In the genomic region with DNA sequence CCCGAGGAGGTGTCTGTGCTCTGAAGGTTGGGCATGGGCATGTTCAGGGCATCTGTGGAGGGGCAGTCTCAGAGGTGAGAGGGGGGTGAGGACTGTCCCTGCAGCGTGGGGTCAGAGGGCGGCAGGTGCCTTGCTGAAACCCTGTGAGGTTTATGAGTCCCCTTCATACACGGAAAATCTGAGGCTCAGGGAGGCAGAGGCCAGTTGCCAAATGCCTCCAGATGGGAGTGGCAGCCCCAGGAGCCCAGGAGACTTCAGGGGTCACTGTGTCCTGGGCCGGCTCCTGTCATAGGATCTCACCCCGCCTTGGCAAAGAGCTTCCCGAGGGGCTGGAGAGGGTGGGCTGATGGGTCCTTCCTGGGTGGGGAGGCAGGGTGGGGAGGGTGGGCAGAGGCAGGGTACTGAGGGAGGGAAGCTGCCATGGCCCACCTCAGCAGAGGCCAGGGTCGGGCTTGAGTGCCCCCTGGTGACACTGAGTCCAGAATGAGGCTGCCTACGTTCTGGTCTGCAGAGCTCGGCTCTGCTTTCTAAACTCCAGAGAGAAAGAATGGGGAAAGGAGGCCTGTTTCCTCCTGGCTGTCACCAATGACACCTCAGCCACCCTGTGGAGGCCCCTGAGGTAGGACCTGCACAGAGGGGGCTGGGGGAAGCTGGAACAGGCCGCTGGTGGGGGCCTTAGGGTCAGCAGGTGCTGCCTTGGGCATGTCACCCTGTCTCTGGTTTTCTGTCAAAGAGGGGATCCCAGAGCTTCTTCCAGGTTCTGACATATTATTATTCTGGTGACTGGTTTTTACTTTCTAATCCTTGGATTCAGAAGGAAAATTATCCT, we compare ENCODE assay signal across 10 cellular contexts. TPM values are rescaled to one million over a fixed set of nuclear protein-coding genes. Genes with fewer than 3 reads are reported as not detected.
DNase-seq lines count a peak whose midpoint lies in the region; ATAC-seq and TF ChIP-seq lines count a peak whose summit lies in the region.
"Had no signal": no experiment of that assay in that cellular context is flagged by ENCODE, and none has a peak within 500 bp of the region (broad histone marks: within the 10 kb centered on the region; RNA-seq: fewer than 3 reads in every experiment).

No MANE protein-coding gene starts in this region.

- H3K27ac ChIP-seq in lower lobe of right lung = peak overlapping the region; percentile 70
- peak overlapping the region; percentile 87 to 93 (median 89) for H3K27ac ChIP-seq in transverse colon

- intact Hi-C loops in lower lobe of right lung (cut with DNase I) = no loop called here
- intact Hi-C loops in transverse colon (cut with DNase I; ENCODE audit: low total_unique reads) = no loop called here

- no peak for ATAC-seq in activated T-cell treated with anti-CD3 and anti-CD28 coated beads, Interleukin-2, amount 50 U/mL, for 4 hours
- ATAC-seq in activated naive CD8-positive, alpha-beta T cell treated with anti-CD3 and anti-CD28 coated beads, Interleukin-2, amount 10 ng/mL, durations not matched to agents 7 days and 5 days (ENCODE audit: low read depth) = no peak
- ATAC-seq in lower lobe of right lung = no peak
- no peak for ATAC-seq in HG03439 (IDR thresholded peaks at IDR 0.05; ENCODE audit: unreplicated experiment)

- H3K4me3 ChIP-seq in lower lobe of right lung (peak overlapping the region; percentile 54), transverse colon (peak overlapping the region in 3 of 4 donors; percentile 40 to 58 (median 51)), BE2C (ENCODE audit: low read depth, low read length) (no peak overlapping the region)

- H3K9me3 ChIP-seq in lower lobe of right lung = no peaks in the 10 kb centered on the region
- H3K9me3 ChIP-seq in transverse colon = no peaks in the 10 kb centered on the region
- no peaks in the 10 kb centered on the region for H3K9me3 ChIP-seq in BE2C

- 36% methylated on average over 10 of the region's 11 CpGs; no CpG with 5 or more reads in 1 of the 2 donors for WGBS in transverse colon (ENCODE audit: low coverage in 1 of 2), 2 donors

- H3K4me1 Mint-ChIP-seq in activated T-cell treated with anti-CD3 and anti-CD28 coated beads, Interleukin-2, amount 50 U/mL, for 4 hours (ENCODE audit: low read depth) = peaks cover 53% of the 10 kb centered on the region
- H3K4me1 Mint-ChIP-seq in activated naive CD8-positive, alpha-beta T cell treated with anti-CD3 and anti-CD28 coated beads, Interleukin-2, amount 10 ng/mL, durations not matched to agents 7 days and 5 days = peaks cover 52% of the 10 kb centered on the region

- no peaks in the 10 kb centered on the region for H3K27me3 ChIP-seq in lower lobe of right lung (ENCODE audit: low read depth)
- no peaks in the 10 kb centered on the region for H3K27me3 ChIP-seq in transverse colon
- no peaks in the 10 kb centered on the region for H3K27me3 ChIP-seq in BE2C

- no peak for TF ChIP-seq POLR2A in transverse colon (IDR thresholded peaks at IDR 0.05)

- H3K9me3 Mint-ChIP-seq in activated T-cell treated with anti-CD3 and anti-CD28 coated beads, Interleukin-2, amount 50 U/mL, for 4 hours = no peaks in the 10 kb centered on the region
- no peaks in the 10 kb centered on the region for H3K9me3 Mint-ChIP-seq in activated naive CD8-positive, alpha-beta T cell treated with anti-CD3 and anti-CD28 coated beads, Interleukin-2, amount 10 ng/mL, durations not matched to agents 7 days and 5 days

- no peak for DNase-seq in activated T-cell treated with anti-CD3 and anti-CD28 coated beads, Interleukin-2, amount 50 U/mL, for 4 hours
- DNase-seq in activated T-cell treated with anti-CD3 and anti-CD28 coated beads for 4 hours (no peak), lower lobe of right lung (peak; percentile 36), transverse colon (peak; percentile 44), DMS53 treated with DMSO at 0.1 percent for 48 hours (lab: John Stamatoyannopoulos, UW; ENCODE audit: unreplicated experiment) (no peak), BE2C (no peak)
- no peak for DNase-seq in activated naive CD8-positive, alpha-beta T cell treated with anti-CD3 and anti-CD28 coated beads, Interleukin-2, amount 10 ng/mL, durations not matched to agents 7 days and 5 days
- DNase-seq: NCI-H2107; stimulated activated CD4-positive, alpha-beta T cell treated with anti-CD3 and anti-CD28 coated beads, Interleukin-2, amount 100 ng/mL, for 24 hours had no signal

- peak overlapping the region; percentile 83 for H3K4me3 Mint-ChIP-seq in activated T-cell treated with anti-CD3 and anti-CD28 coated beads, Interleukin-2, amount 50 U/mL, for 4 hours
- H3K4me3 Mint-ChIP-seq in activated naive CD8-positive, alpha-beta T cell treated with anti-CD3 and anti-CD28 coated beads, Interleukin-2, amount 10 ng/mL, durations not matched to agents 7 days and 5 days = peak overlapping the region; percentile 98

- peak overlapping the region; percentile 94 for H3K27ac Mint-ChIP-seq in activated naive CD8-positive, alpha-beta T cell treated with anti-CD3 and anti-CD28 coated beads, Interleukin-2, amount 10 ng/mL, durations not matched to agents 7 days and 5 days

- H3K36me3 Mint-ChIP-seq in activated T-cell treated with anti-CD3 and anti-CD28 coated beads, Interleukin-2, amount 50 U/mL, for 4 hours (ENCODE audit: insufficient read depth) = peaks cover 7% of the 10 kb centered on the region
- H3K36me3 Mint-ChIP-seq in activated naive CD8-positive, alpha-beta T cell treated with anti-CD3 and anti-CD28 coated beads, Interleukin-2, amount 10 ng/mL, durations not matched to agents 7 days and 5 days = peaks cover 33% of the 10 kb centered on the region

- peaks cover 53% of the 10 kb centered on the region for H3K4me1 ChIP-seq in lower lobe of right lung
- H3K4me1 ChIP-seq in transverse colon = peaks cover 25 to 56% (median 51%) of the 10 kb centered on the region in 4 donors
- H3K4me1 ChIP-seq in BE2C = no peaks in the 10 kb centered on the region

- TF ChIP-seq CTCF in lower lobe of right lung (IDR thresholded peaks at IDR 0.05) = no peak
- no peak for TF ChIP-seq CTCF in transverse colon (IDR thresholded peaks at IDR 0.05)
- TF ChIP-seq CTCF in BE2C (IDR thresholded peaks at IDR 0.05; ENCODE audit: low read depth, low read length) = no peak

- H3K36me3 ChIP-seq in lower lobe of right lung = peaks cover 5% of the 10 kb centered on the region
- H3K36me3 ChIP-seq in transverse colon = no peaks in the 10 kb centered on the region
- no peaks in the 10 kb centered on the region for H3K36me3 ChIP-seq in BE2C

- no peak for TF ChIP-seq EP300 in transverse colon (IDR thresholded peaks at IDR 0.05; ENCODE audit: low read depth)

- no peaks in the 10 kb centered on the region for H3K27me3 Mint-ChIP-seq in activated T-cell treated with anti-CD3 and anti-CD28 coated beads, Interleukin-2, amount 50 U/mL, for 4 hours (ENCODE audit: low read depth)
- no peaks in the 10 kb centered on the region for H3K27me3 Mint-ChIP-seq in activated naive CD8-positive, alpha-beta T cell treated with anti-CD3 and anti-CD28 coated beads, Interleukin-2, amount 10 ng/mL, durations not matched to agents 7 days and 5 days

- POLR2A ChIA-PET in activated naive CD8-positive, alpha-beta T cell treated with anti-CD3 and anti-CD28 coated beads, Interleukin-2, amount 10 ng/mL, durations not matched to agents 7 days and 5 days (lab: Charles Lee) = interaction anchor here (0.8 to 2.0 kb wide), 4 partner anchors 9 to 338 kb away, joined by 3 to 6 read pairs (median 4); a partner anchor contains a TSS

- in situ Hi-C loops in transverse colon (cut with MboI; ENCODE audit: low pct_ligation_motif_present in 1 of 4, low pct_unique_long_range_greater_than_20kb in 1 of 4, low sequenced_read_pairs in 3 of 4) = loop anchor here in 1 of 4 donors (25.0 kb wide), 1 partner anchor 120 kb away; no protein-coding TSS in a partner anchor

RNA-seq across cellular contexts. Expression of a gene that starts 1.1 kb away (rescaled TPM):
- 10 to 100 TPM; 13.4 to 21.8 (median 16.4) TPM for total RNA-seq in activated T-cell treated with anti-CD3 and anti-CD28 coated beads, Interleukin-2, amount 50 U/mL, for 4 hours
- 100 to 1,000 TPM; 159 to 175 TPM for total RNA-seq in activated naive CD8-positive, alpha-beta T cell treated with anti-CD3 and anti-CD28 coated beads, Interleukin-2, amount 10 ng/mL, durations not matched to agents 7 days and 5 days
- total RNA-seq in lower lobe of right lung (349 TPM), transverse colon (100 to 1,000 TPM; 245 to 463 (median 368) TPM)
- 0.66 TPM for polyA plus RNA-seq in BE2C (2012; ENCODE audit: insufficient read depth, insufficient read length, low read depth)

Comparison
In these comparisons a context has a peak if more than half of its experiments do, and no peak if none do; other contexts are left out.
1. DNase-seq: peak in lower lobe of right lung (single experiment) and transverse colon (single experiment); none in activated T-cell treated with anti-CD3 and anti-CD28 coated beads, Interleukin-2, amount 50 U/mL, for 4 hours (single experiment), activated T-cell treated with anti-CD3 and anti-CD28 coated beads for 4 hours (single experiment), activated naive CD8-positive, alpha-beta T cell treated with anti-CD3 and anti-CD28 coated beads, Interleukin-2, amount 10 ng/mL, durations not matched to agents 7 days and 5 days (single experiment), DMS53 treated with DMSO at 0.1 percent for 48 hours (single experiment) and BE2C (single experiment).
2. RNA of a gene that starts 1.1 kb away (total RNA-seq): 245 to 463 TPM in transverse colon, 349 TPM in lower lobe of right lung (single experiment) and 159 to 175 TPM in activated naive CD8-positive, alpha-beta T cell treated with anti-CD3 and anti-CD28 coated beads, Interleukin-2, amount 10 ng/mL, durations not matched to agents 7 days and 5 days; 13.4 to 21.8 TPM in activated T-cell treated with anti-CD3 and anti-CD28 coated beads, Interleukin-2, amount 50 U/mL, for 4 hours; every median in the first group is over 4 times any median in the second.